In the genomic region with DNA sequence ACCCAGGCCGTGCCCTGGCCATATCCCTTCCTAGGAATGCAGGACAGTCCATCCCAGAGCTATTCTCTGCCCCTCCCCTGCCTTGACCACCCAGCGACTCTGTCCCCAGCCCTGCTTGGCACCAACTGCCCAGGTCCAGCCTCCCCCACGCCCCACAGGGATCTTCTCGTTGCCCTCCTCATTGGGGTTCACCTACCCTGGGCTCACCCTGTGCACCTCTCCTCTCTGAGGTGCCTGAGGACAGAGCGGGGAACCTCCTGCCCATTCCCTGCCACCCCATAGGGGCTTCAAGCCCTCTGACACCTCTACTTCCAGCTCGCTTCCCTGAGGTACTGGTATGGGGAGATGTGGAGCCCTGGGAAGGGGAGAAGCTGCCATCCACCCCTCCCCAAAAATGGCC, we compare ENCODE assay signal across 25 cellular contexts. TPM values are rescaled to one million over a fixed set of nuclear protein-coding genes. Genes with fewer than 3 reads are reported as not detected.
DNase-seq lines count a peak whose midpoint lies in the region; ATAC-seq, FAIRE-seq and TF ChIP-seq lines count a peak whose summit lies in the region.
"Had no signal": no experiment of that assay in that cellular context is flagged by ENCODE, and none has a peak within 500 bp of the region (broad histone marks: within the 10 kb centered on the region; RNA-seq: fewer than 3 reads in every experiment).

No MANE protein-coding gene starts in this region.

- 71% methylated on average over 6 of the region's 6 CpGs; no CpG with 5 or more reads in 1 of the 2 donors for WGBS in transverse colon (ENCODE audit: low coverage in 1 of 2), 2 donors

- FAIRE-seq in kidney (lab: Jason Lieb, UNC) = no peak
- FAIRE-seq: A204.1, G401.6, GM12891, GM19239 had no signal

- DNase-seq in D341Med (ENCODE audit: low spot score) (peak; percentile 26), kidney (peak; percentile 59), DMS153 (lab: John Stamatoyannopoulos, UW) (no peak), transverse colon (no peak)
- DNase-seq: 8988T; ACHN; BE2C; Caco-2; Calu3; CD4-positive, alpha-beta T cell; CD8-positive, alpha-beta T cell; DMS 273 treated with DMSO at 0.1 percent for 48 hours; DMS79 treated with DMSO at 0.1 percent for 48 hours; GF-D8 had no signal

- TF ChIP-seq POLR2A in transverse colon (IDR thresholded peaks at IDR 0.05) = no peak

- no peak overlapping the region for H3K27ac Mint-ChIP-seq in stimulated activated memory B cell treated with anti-CD40 and anti-IgM and Interleukin-4, amounts not matched to agents 10 μg/mL and 1 μg/mL and 100 μg/mL, for 72 hours
- H3K27ac Mint-ChIP-seq: CD4-positive, alpha-beta T cell; CD8-positive, alpha-beta T cell had no signal

- no peak for TF ChIP-seq EP300 in transverse colon (IDR thresholded peaks at IDR 0.05; ENCODE audit: low read depth)

- H3K9ac ChIP-seq in BLaER1 (no peak overlapping the region), kidney (ENCODE audit: low read length in 2 of 2) (no peak overlapping the region)
- H3K9ac ChIP-seq: BLaER1 treated with 17β-estradiol and CSF1 and Interleukin-3, amounts not matched to agents 10 nM and 100 nM had no signal

- no peaks in the 10 kb centered on the region for H3K36me3 Mint-ChIP-seq in stimulated activated memory B cell treated with anti-CD40 and anti-IgM and Interleukin-4, amounts not matched to agents 10 μg/mL and 1 μg/mL and 100 μg/mL, for 72 hours
- H3K36me3 Mint-ChIP-seq: CD8-positive, alpha-beta T cell had no signal

- no peak overlapping the region for H3K4me3 Mint-ChIP-seq in stimulated activated memory B cell treated with anti-CD40 and anti-IgM and Interleukin-4, amounts not matched to agents 10 μg/mL and 1 μg/mL and 100 μg/mL, for 72 hours
- H3K4me3 Mint-ChIP-seq: CD4-positive, alpha-beta T cell; CD8-positive, alpha-beta T cell had no signal

- TF ChIP-seq CTCF in kidney (IDR thresholded peaks at IDR 0.05; ENCODE audit: borderline replicate concordance, extremely low read depth, insufficient read depth) = no peak
- TF ChIP-seq CTCF in transverse colon (IDR thresholded peaks at IDR 0.05) = no peak

- H3K9me3 ChIP-seq in BLaER1 (no peaks in the 10 kb centered on the region), kidney (ENCODE audit: control insufficient read depth in 1 of 2, low read length in 2 of 2) (no peaks in the 10 kb centered on the region), transverse colon (no peaks in the 10 kb centered on the region)
- H3K9me3 ChIP-seq: BE2C; BLaER1 treated with 17β-estradiol and CSF1 and Interleukin-3, amounts not matched to agents 10 nM and 100 nM; Caco-2 had no signal

- H3K36me3 ChIP-seq in BLaER1 (no peaks in the 10 kb centered on the region), kidney (ENCODE audit: control insufficient read depth in 1 of 2, insufficient read depth in 2 of 2, low read length in 2 of 2) (no peaks in the 10 kb centered on the region), transverse colon (no peaks in the 10 kb centered on the region)
- H3K36me3 ChIP-seq: BE2C; BLaER1 treated with 17β-estradiol and CSF1 and Interleukin-3, amounts not matched to agents 10 nM and 100 nM had no signal

- H3K27me3 ChIP-seq in BLaER1 (peaks cover 2% of the 10 kb centered on the region; the same call in 1 of the 2 replicates), transverse colon (peaks cover 20% of the 10 kb centered on the region)

- in situ Hi-C loops in transverse colon (cut with MboI; ENCODE audit: low pct_ligation_motif_present in 1 of 4, low pct_unique_long_range_greater_than_20kb in 1 of 4, low sequenced_read_pairs in 3 of 4) = no loop called here

- no peak overlapping the region for H3K4me3 ChIP-seq in BLaER1
- H3K4me3 ChIP-seq in kidney (ENCODE audit: low read length in 2 of 2) = no peak overlapping the region
- no peak overlapping the region for H3K4me3 ChIP-seq in transverse colon
- H3K4me3 ChIP-seq: BLaER1 treated with 17β-estradiol and CSF1 and Interleukin-3, amounts not matched to agents 10 nM and 100 nM had no signal

- no peaks in the 10 kb centered on the region for H3K9me3 Mint-ChIP-seq in stimulated activated memory B cell treated with anti-CD40 and anti-IgM and Interleukin-4, amounts not matched to agents 10 μg/mL and 1 μg/mL and 100 μg/mL, for 72 hours
- H3K9me3 Mint-ChIP-seq: CD4-positive, alpha-beta T cell; CD8-positive, alpha-beta T cell had no signal

- H3K27me3 Mint-ChIP-seq in stimulated activated memory B cell treated with anti-CD40 and anti-IgM and Interleukin-4, amounts not matched to agents 10 μg/mL and 1 μg/mL and 100 μg/mL, for 72 hours = no peaks in the 10 kb centered on the region
- H3K27me3 Mint-ChIP-seq: CD4-positive, alpha-beta T cell had no signal

- H3K4me2 ChIP-seq in BLaER1 = peak overlapping the region; percentile 67; the same call in 1 of the 2 replicates

- intact Hi-C loops in kidney (cut with DNase I) (no loop called here), transverse colon (cut with DNase I; ENCODE audit: low total_unique reads) (no loop called here)

- H3K4me1 Mint-ChIP-seq in stimulated activated memory B cell treated with anti-CD40 and anti-IgM and Interleukin-4, amounts not matched to agents 10 μg/mL and 1 μg/mL and 100 μg/mL, for 72 hours = peaks cover 12% of the 10 kb centered on the region

- no peaks in the 10 kb centered on the region for H4K20me1 ChIP-seq in BLaER1

- peak; percentile 25 for ATAC-seq in stimulated activated memory B cell treated with anti-CD40 and anti-IgM and Interleukin-4, amounts not matched to agents 10 μg/mL and 1 μg/mL and 100 μg/mL, for 72 hours
- ATAC-seq in HG03565 (IDR thresholded peaks at IDR 0.05; ENCODE audit: unreplicated experiment) = no peak
- ATAC-seq: CD8-positive, alpha-beta T cell had no signal

- H3K4me1 ChIP-seq in BLaER1 (peaks cover 66% of the 10 kb centered on the region), kidney (ENCODE audit: control insufficient read depth in 1 of 2, insufficient read depth in 1 of 2, low read depth in 1 of 2, low read length in 2 of 2) (peaks cover 0 to 3% of the 10 kb centered on the region in 2 donors), transverse colon (peaks cover 0 to 14% (median 5%) of the 10 kb centered on the region in 4 donors)
- H3K4me1 ChIP-seq: BE2C had no signal

- H3K27ac ChIP-seq in BLaER1 (no peak overlapping the region), kidney (ENCODE audit: low read depth in 2 of 2, low read length in 2 of 2) (no peak overlapping the region), transverse colon (no peak overlapping the region)
- H3K27ac ChIP-seq: BLaER1 treated with 17β-estradiol and CSF1 and Interleukin-3, amounts not matched to agents 10 nM and 100 nM; C4-2B had no signal

RNA-seq across cellular contexts. Expression of a gene that starts 6.2 kb away (rescaled TPM):
- total RNA-seq in kidney (1.2 TPM), transverse colon (1 to 10 TPM; 3.4 to 4.9 (median 4.2) TPM)
- 2.7 TPM for polyA plus RNA-seq in kidney (ENCODE audit: insufficient read depth, low read depth, low replicate concordance)

RNA-seq across cellular contexts. Expression of a gene that starts 28.7 kb away (rescaled TPM):
- total RNA-seq in kidney = not detected
- polyA plus RNA-seq in kidney (ENCODE audit: insufficient read depth, low read depth, low replicate concordance) = not detected
- total RNA-seq in transverse colon = not detected
- total RNA-seq: A673; Caco-2; Calu3; CD4-positive, alpha-beta T cell; CD8-positive, alpha-beta T cell had no signal
- polyA plus RNA-seq: AG04450 had no signal

RNA-seq across cellular contexts. Expression of a gene that starts 40.2 kb away (rescaled TPM):
- total RNA-seq in kidney (not detected), transverse colon (10 to 100 TPM in 3 of 4 donors, not detected in 1; 27.7 to 89.2 (median 52.1) TPM)
- not detected for polyA plus RNA-seq in kidney (ENCODE audit: insufficient read depth, low read depth, low replicate concordance)
- total RNA-seq: A673; Caco-2; Calu3; CD4-positive, alpha-beta T cell; CD8-positive, alpha-beta T cell had no signal
- polyA plus RNA-seq: AG04450 had no signal

Comparison
In these comparisons a context has a peak if more than half of its experiments do, and no peak if none do; other contexts are left out.
1. DNase-seq: peak in D341Med (single experiment) and kidney (single experiment); none in DMS153 (single experiment) and transverse colon (single experiment).